ENCODE assay signal across 15 cellular contexts in genomic region chr11:126547161-126547560, GRCh38.
DNase-seq lines count a peak whose midpoint lies in the region; ATAC-seq and TF ChIP-seq lines count a peak whose summit lies in the region.
"Had no signal": no experiment of that assay in that cellular context is flagged by ENCODE, and none has a peak within 500 bp of the region (broad histone marks: within the 10 kb centered on the region; RNA-seq: fewer than 3 reads in every experiment).

No MANE protein-coding gene starts in this region.

- H3K4me2 ChIP-seq in mesenchymal stem cell (ENCODE audit: low read length, poor library complexity, severe bottlenecking), result no peak overlapping the region

- H2BK12ac ChIP-seq in mesenchymal stem cell (ENCODE audit: low read length in 2 of 2), result no peak overlapping the region

- TF ChIP-seq CTCF in AG09309 (IDR thresholded peaks at IDR 0.05; ENCODE audit: control insufficient read depth, insufficient read depth, low read depth, low read length, missing control alignments) (no peak), astrocyte of the spinal cord (IDR thresholded peaks at IDR 0.05; ENCODE audit: low read depth, low read length) (no peak), GM13976 (IDR thresholded peaks at IDR 0.05; ENCODE audit: borderline replicate concordance, control extremely low read depth, extremely low read depth, insufficient read depth, missing control alignments) (no peak)

- H3K4ac ChIP-seq in mesenchymal stem cell (ENCODE audit: low read depth in 1 of 2, low read length in 2 of 2), result no peak overlapping the region

- H3K4me1 ChIP-seq in mesenchymal stem cell (ENCODE audit: control insufficient read depth, insufficient read depth, low read depth, low read length), result peaks cover 10% of the 10 kb centered on the region

- no peak overlapping the region for H3K23ac ChIP-seq in mesenchymal stem cell (ENCODE audit: low read length in 2 of 2)

- H3K36me3 ChIP-seq in mesenchymal stem cell (ENCODE audit: control insufficient read depth in 1 of 2, insufficient read depth in 2 of 2, low read depth in 1 of 2, low read length in 2 of 2), result peaks cover 0 to 9% of the 10 kb centered on the region in 2 experiments
- H3K36me3 ChIP-seq: esophagus muscularis mucosa, vagina had no signal

- no peak overlapping the region for H2BK120ac ChIP-seq in mesenchymal stem cell (ENCODE audit: low read depth, low read length)

- no peak overlapping the region for H2BK15ac ChIP-seq in mesenchymal stem cell (ENCODE audit: low read depth, poor library complexity, severe bottlenecking)

- ATAC-seq in GM21381 (IDR thresholded peaks at IDR 0.05; ENCODE audit: unreplicated experiment), result no peak
- no peak for ATAC-seq in HG02840 (IDR thresholded peaks at IDR 0.05; ENCODE audit: low FRiP score, unreplicated experiment)

- no peak overlapping the region for H2AK5ac ChIP-seq in mesenchymal stem cell (ENCODE audit: low read length, severe bottlenecking)

- no peak overlapping the region for H3K14ac ChIP-seq in mesenchymal stem cell (ENCODE audit: low read length in 2 of 2)

- DNase-seq in AG09309 (ENCODE audit: low read depth) (peak; percentile 67), LHCN-M2 (ENCODE audit: low read depth) (peak; percentile 96), astrocyte of the spinal cord (ENCODE audit: low read depth, low spot score) (peak; percentile 86), mesenchymal stem cell (peak; percentile 53), islet precursor cell (no peak), GM13976 (ENCODE audit: low spot score) (no peak)
- DNase-seq: activated naive CD4-positive, alpha-beta T cell treated with anti-CD3 and anti-CD28 coated beads for 36 hours; C1 segment of cervical spinal cord; NCI-H524; T1000 had no signal

- H3K18ac ChIP-seq in mesenchymal stem cell (ENCODE audit: low read depth in 1 of 2, low read length in 2 of 2), result no peak overlapping the region

- H4K91ac ChIP-seq in mesenchymal stem cell (ENCODE audit: low read length), result no peak overlapping the region

- H3K9me3 ChIP-seq in mesenchymal stem cell (ENCODE audit: control insufficient read depth, low read length), result no peaks in the 10 kb centered on the region
- H3K9me3 ChIP-seq: esophagus muscularis mucosa, vagina had no signal

- no peak overlapping the region for H2AFZ ChIP-seq in mesenchymal stem cell (ENCODE audit: low read depth, low read length)

- H4K8ac ChIP-seq in mesenchymal stem cell (ENCODE audit: low read length), result no peak overlapping the region

- 70% methylated on average over 9 of the region's 9 CpGs for WGBS in mesenchymal stem cell

- H3K27ac ChIP-seq in mesenchymal stem cell (ENCODE audit: low read length, poor library complexity, severe bottlenecking), result no peak overlapping the region
- H3K27ac ChIP-seq: esophagus muscularis mucosa, RWPE1, vagina had no signal

- in situ Hi-C loops in astrocyte of the spinal cord (cut with HindIII; ENCODE audit: low sequenced_read_pairs) (no loop called here), GM13976 (cut with MboI; ENCODE audit: low sequenced_read_pairs, unreplicated experiment) (no loop called here)

- H3K79me1 ChIP-seq in mesenchymal stem cell (replicated peaks; ENCODE audit: low read length, poor library complexity, severe bottlenecking), result peaks cover 3% of the 10 kb centered on the region

- no peak overlapping the region for H3K4me3 ChIP-seq in AG09309 (ENCODE audit: control insufficient read depth, low read depth, low read length)
- H3K4me3 ChIP-seq in astrocyte of the spinal cord (ENCODE audit: low read depth, low read length), result no peak overlapping the region
- H3K4me3 ChIP-seq in mesenchymal stem cell (ENCODE audit: insufficient read depth in 1 of 2, low read depth in 1 of 2, low read length in 2 of 2), result no peak overlapping the region
- H3K4me3 ChIP-seq: esophagus muscularis mucosa, vagina had no signal

- H3K9ac ChIP-seq in mesenchymal stem cell (ENCODE audit: low read length), result no peak overlapping the region

- H2BK5ac ChIP-seq in mesenchymal stem cell (ENCODE audit: low read depth, low read length, poor library complexity, severe bottlenecking), result no peak overlapping the region

- H3K27me3 ChIP-seq in mesenchymal stem cell (ENCODE audit: control insufficient read depth in 1 of 2, insufficient read depth in 1 of 2, low read length in 2 of 2), result peaks cover 20 to 36% of the 10 kb centered on the region in 2 experiments
- H3K27me3 ChIP-seq: vagina had no signal

Comparison
In these comparisons a context has a peak if more than half of its experiments do, and no peak if none do; other contexts are left out.
1. DNase-seq: peak in AG09309 (single experiment), LHCN-M2 (single experiment), astrocyte of the spinal cord (single experiment) and mesenchymal stem cell (single experiment); none in islet precursor cell (single experiment) and GM13976 (single experiment).